Comparison of ENCODE assay signal across 29 cellular contexts in genomic region chr5:122673343-122673742, GRCh38.
DNase-seq lines count a peak whose midpoint lies in the region; ATAC-seq and TF ChIP-seq lines count a peak whose summit lies in the region.
"Had no signal": no experiment of that assay in that cellular context is flagged by ENCODE, and none has a peak within 500 bp of the region (broad histone marks: within the 10 kb centered on the region; RNA-seq: fewer than 3 reads in every experiment).

No MANE protein-coding gene starts in this region.

- peaks cover 5% of the 10 kb centered on the region for H3K27me3 Mint-ChIP-seq in activated CD8-positive, alpha-beta T cell treated with anti-CD3 and anti-CD28 coated beads for 36 hours
- peaks cover 4 to 11% (median 5%) of the 10 kb centered on the region in 3 donors for H3K27me3 Mint-ChIP-seq in CD14-positive monocyte (ENCODE audit: low read depth in 3 of 3)
- H3K27me3 Mint-ChIP-seq: activated naive CD4-positive, alpha-beta T cell treated with anti-CD3 and anti-CD28 coated beads, Interleukin-2, amount 10 ng/mL, durations not matched to agents 7 days and 5 days; B cell had no signal

- CTCF ChIA-PET in activated CD8-positive, alpha-beta T cell treated with anti-CD3 and anti-CD28 coated beads for 36 hours (lab: Charles Lee): no interaction called here

- H3K4me1 ChIP-seq in right cardiac atrium (ENCODE audit: control insufficient read depth, insufficient read depth, low read length): no peaks in the 10 kb centered on the region
- H3K4me1 ChIP-seq: Caco-2, thyroid gland had no signal

- H3K4me1 Mint-ChIP-seq in activated CD8-positive, alpha-beta T cell treated with anti-CD3 and anti-CD28 coated beads for 36 hours (ENCODE audit: low read depth): no peaks in the 10 kb centered on the region
- H3K4me1 Mint-ChIP-seq in CD14-positive monocyte: no peaks in the 10 kb centered on the region
- H3K4me1 Mint-ChIP-seq: activated naive CD4-positive, alpha-beta T cell treated with anti-CD3 and anti-CD28 coated beads, Interleukin-2, amount 10 ng/mL, durations not matched to agents 7 days and 5 days; endodermal cell; stimulated activated effector memory CD8-positive, alpha-beta T cell treated with anti-CD3 and anti-CD28 coated beads, Interleukin-12 subunit alpha, Interleukin-12 subunit beta, amount 100 ng/mL, for 72 hours had no signal

- peak; percentile 91 to 97 for ATAC-seq in right cardiac atrium
- ATAC-seq in activated CD8-positive, alpha-beta T cell treated with anti-CD3 and anti-CD28 coated beads for 36 hours: no peak
- ATAC-seq: activated CD4-positive, CD25-positive, alpha-beta regulatory T cell treated with anti-CD3 and anti-CD28 coated beads, Interleukin-2, amount 50 U/mL, for 24 hours; activated T-cell treated with anti-CD3 and anti-CD28 coated beads, Interleukin-2, amount 50 U/mL, for 4 hours; HepG2; natural killer cell treated with Interleukin-12 subunit alpha and Interleukin-12 subunit beta and Interleukin-15 and Interleukin-18, amount 100 ng/mL, for 72 hours; stimulated activated effector memory CD8-positive, alpha-beta T cell treated with anti-CD3 and anti-CD28 coated beads, Interleukin-12 subunit alpha, Interleukin-12 subunit beta, amount 100 ng/mL, for 72 hours had no signal

- intact Hi-C loops in right cardiac atrium (cut with DNase I) (no loop called here), CD14-positive monocyte (cut with micrococcal nuclease) (no loop called here)
- intact Hi-C loops in activated CD8-positive, alpha-beta T cell treated with anti-CD3 and anti-CD28 coated beads for 36 hours (cut with micrococcal nuclease): no loop called here

- WGBS in right cardiac atrium: 66% methylated on average over 3 of the region's 3 CpGs

- POLR2A ChIA-PET in activated CD8-positive, alpha-beta T cell treated with anti-CD3 and anti-CD28 coated beads for 36 hours (lab: Charles Lee): no interaction called here

- H3K27me3 ChIP-seq in MG63: peaks cover 10% of the 10 kb centered on the region
- no peaks in the 10 kb centered on the region for H3K27me3 ChIP-seq in right cardiac atrium (ENCODE audit: control insufficient read depth, insufficient read depth)
- H3K27me3 ChIP-seq: thyroid gland had no signal

- H3K4me3 ChIP-seq in MG63: no peak overlapping the region
- H3K4me3 ChIP-seq in fibroblast of mammary gland (ENCODE audit: control insufficient read depth, low read depth, low read length): no peak overlapping the region
- no peak overlapping the region for H3K4me3 ChIP-seq in right cardiac atrium (ENCODE audit: low read length)
- H3K4me3 ChIP-seq: skin epidermis, thyroid gland had no signal

- no peaks in the 10 kb centered on the region for H3K36me3 ChIP-seq in MG63
- H3K36me3 ChIP-seq: thyroid gland had no signal

- DNase-seq in MG63 (peak; percentile 24), fibroblast of mammary gland (ENCODE audit: low read depth) (peak; percentile 91), right cardiac atrium (peak; percentile 62 to 85 (median 75)), COLO668 (lab: John Stamatoyannopoulos, UW; ENCODE audit: unreplicated experiment) (no peak), SHP77 (lab: John Stamatoyannopoulos, UW) (no peak), CD14-positive monocyte (ENCODE audit: low spot score) (no peak)
- no peak for DNase-seq in activated CD8-positive, alpha-beta T cell treated with anti-CD3 and anti-CD28 coated beads for 36 hours
- DNase-seq: activated CD8-positive, alpha-beta memory T cell treated with anti-CD3 and anti-CD28 coated beads for 24 hours; activated naive CD4-positive, alpha-beta T cell treated with anti-CD3 and anti-CD28 coated beads, Interleukin-2, amount 10 ng/mL, durations not matched to agents 7 days and 5 days; activated T-cell treated with anti-CD3 and anti-CD28 coated beads, Interleukin-2, amount 50 U/mL, for 4 hours; Caco-2; endodermal cell; hippocampal formation; NCI-H1092; NCI-H1930; NCI-H345; NCI-H774; OCI-M1; SHP77 treated with DMSO at 0.1 percent for 48 hours; stimulated activated CD4-positive, alpha-beta T cell treated with anti-CD3 and anti-CD28 coated beads, Interleukin-1b, Interleukin-23, amount 100 ng/mL, for 48 hours; SW 1271 had no signal

- H3K27ac Mint-ChIP-seq in activated CD8-positive, alpha-beta T cell treated with anti-CD3 and anti-CD28 coated beads for 36 hours: no peak overlapping the region
- no peak overlapping the region for H3K27ac Mint-ChIP-seq in CD14-positive monocyte
- H3K27ac Mint-ChIP-seq: activated naive CD4-positive, alpha-beta T cell treated with anti-CD3 and anti-CD28 coated beads, Interleukin-2, amount 10 ng/mL, durations not matched to agents 7 days and 5 days; B cell; endodermal cell; natural killer cell treated with Interleukin-12 subunit alpha and Interleukin-12 subunit beta and Interleukin-15 and Interleukin-18, amount 100 ng/mL, for 72 hours; stimulated activated effector memory CD8-positive, alpha-beta T cell treated with anti-CD3 and anti-CD28 coated beads, Interleukin-12 subunit alpha, Interleukin-12 subunit beta, amount 100 ng/mL, for 72 hours had no signal

- no peaks in the 10 kb centered on the region for H3K9me3 ChIP-seq in MG63
- H3K9me3 ChIP-seq in right cardiac atrium (ENCODE audit: control insufficient read depth, low read length): no peaks in the 10 kb centered on the region
- H3K9me3 ChIP-seq: Caco-2, thyroid gland had no signal

- H3K9me3 Mint-ChIP-seq in activated CD8-positive, alpha-beta T cell treated with anti-CD3 and anti-CD28 coated beads for 36 hours: peaks cover 2% of the 10 kb centered on the region
- peaks cover 0 to 26% (median 15%) of the 10 kb centered on the region in 7 donors for H3K9me3 Mint-ChIP-seq in CD14-positive monocyte

- no peak for TF ChIP-seq CTCF in fibroblast of mammary gland (conservative IDR thresholded peaks at IDR 0.05; ENCODE audit: control insufficient read depth, insufficient read depth, low read depth, low read length)
- no peak for TF ChIP-seq CTCF in activated CD8-positive, alpha-beta T cell treated with anti-CD3 and anti-CD28 coated beads for 36 hours (IDR thresholded peaks at IDR 0.05)
- TF ChIP-seq CTCF in CD14-positive monocyte (IDR thresholded peaks at IDR 0.05): no peak

- no peak overlapping the region for H3K27ac ChIP-seq in right cardiac atrium (ENCODE audit: low read length)
- H3K27ac ChIP-seq: HL-60, thyroid gland had no signal

- no peaks in the 10 kb centered on the region for H3K36me3 Mint-ChIP-seq in activated CD8-positive, alpha-beta T cell treated with anti-CD3 and anti-CD28 coated beads for 36 hours (ENCODE audit: low read depth)
- H3K36me3 Mint-ChIP-seq in CD14-positive monocyte: no peaks in the 10 kb centered on the region
- H3K36me3 Mint-ChIP-seq: activated naive CD4-positive, alpha-beta T cell treated with anti-CD3 and anti-CD28 coated beads, Interleukin-2, amount 10 ng/mL, durations not matched to agents 7 days and 5 days; stimulated activated effector memory CD8-positive, alpha-beta T cell treated with anti-CD3 and anti-CD28 coated beads, Interleukin-12 subunit alpha, Interleukin-12 subunit beta, amount 100 ng/mL, for 72 hours had no signal

- no peak overlapping the region for H3K4me3 Mint-ChIP-seq in activated CD8-positive, alpha-beta T cell treated with anti-CD3 and anti-CD28 coated beads for 36 hours
- no peak overlapping the region for H3K4me3 Mint-ChIP-seq in CD14-positive monocyte
- H3K4me3 Mint-ChIP-seq: activated naive CD4-positive, alpha-beta T cell treated with anti-CD3 and anti-CD28 coated beads, Interleukin-2, amount 10 ng/mL, durations not matched to agents 7 days and 5 days; activated T-cell treated with anti-CD3 and anti-CD28 coated beads, Interleukin-2, amount 50 U/mL, for 4 hours; B cell; endodermal cell; natural killer cell treated with Interleukin-12 subunit alpha and Interleukin-12 subunit beta and Interleukin-15 and Interleukin-18, amount 100 ng/mL, for 72 hours; stimulated activated effector memory CD8-positive, alpha-beta T cell treated with anti-CD3 and anti-CD28 coated beads, Interleukin-12 subunit alpha, Interleukin-12 subunit beta, amount 100 ng/mL, for 72 hours had no signal

Comparison
In these comparisons a context has a peak if more than half of its experiments do, and no peak if none do; other contexts are left out.
1. DNase-seq: peak in MG63 (single experiment), fibroblast of mammary gland (single experiment) and right cardiac atrium (3 of 3); none in activated CD8-positive, alpha-beta T cell treated with anti-CD3 and anti-CD28 coated beads for 36 hours (single experiment), COLO668 (single experiment), SHP77 (0 of 2) and CD14-positive monocyte (single experiment).